Comparison of ENCODE assay signal across 8 cellular contexts in the genomic region with DNA sequence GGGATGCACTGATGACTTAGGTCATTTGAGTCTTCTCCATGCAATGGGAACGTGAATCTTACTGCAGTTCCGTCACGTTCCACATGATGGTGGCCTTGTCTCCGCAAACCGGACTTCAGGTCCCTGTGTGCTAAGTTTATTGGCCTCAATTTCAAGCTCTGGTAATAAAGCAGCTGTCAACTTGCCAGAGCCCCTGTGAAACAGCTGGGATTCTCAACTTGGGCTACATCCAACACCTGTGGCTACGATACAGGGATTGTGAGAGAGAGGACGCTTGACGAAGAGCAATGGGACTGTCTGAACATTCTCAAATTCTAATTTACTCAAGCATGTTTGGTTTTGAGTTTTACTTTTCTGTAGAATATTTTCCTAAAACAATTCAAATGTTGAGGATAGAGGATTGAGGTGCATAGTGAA.
DNase-seq lines count a peak whose midpoint lies in the region; ATAC-seq and TF ChIP-seq lines count a peak whose summit lies in the region.

No MANE protein-coding gene starts in this region.

- no peak overlapping the region for H3K4me3 Mint-ChIP-seq in activated T-helper 1 cell treated with anti-CD3 and anti-CD28 coated beads, Interleukin-12 subunit alpha, Interleukin-12 subunit beta, Interleukin-2, Interleukin-4 antibody, amounts not matched to agents 30 ng/mL and 10 ng/mL and 1 ng/mL, durations not matched to agents 14 hours and 24 hours and 36 hours

- H3K36me3 ChIP-seq in A673 (ENCODE audit: insufficient read depth, low read length, poor library complexity, severe bottlenecking) (no peaks in the 10 kb centered on the region), right lobe of liver (no peaks in the 10 kb centered on the region)

- H3K36me3 Mint-ChIP-seq in activated T-helper 1 cell treated with anti-CD3 and anti-CD28 coated beads, Interleukin-12 subunit alpha, Interleukin-12 subunit beta, Interleukin-2, Interleukin-4 antibody, amounts not matched to agents 30 ng/mL and 10 ng/mL and 1 ng/mL, durations not matched to agents 14 hours and 24 hours and 36 hours (ENCODE audit: low read depth): no peaks in the 10 kb centered on the region

- ATAC-seq in right lobe of liver (peak; percentile 96 to 98 (median 98)), HG03025 (IDR thresholded peaks at IDR 0.05; ENCODE audit: low FRiP score, unreplicated experiment) (no peak)

- H3K27ac Mint-ChIP-seq in activated T-helper 1 cell treated with anti-CD3 and anti-CD28 coated beads, Interleukin-12 subunit alpha, Interleukin-12 subunit beta, Interleukin-2, Interleukin-4 antibody, amounts not matched to agents 30 ng/mL and 10 ng/mL and 1 ng/mL, durations not matched to agents 14 hours and 24 hours and 36 hours: no peak overlapping the region

- H3K27ac ChIP-seq in A673 (ENCODE audit: low read depth, low read length, poor library complexity, severe bottlenecking) (no peak overlapping the region), right lobe of liver (no peak overlapping the region)

- H3K9me3 ChIP-seq in A673 (ENCODE audit: low read depth, low read length, poor library complexity, severe bottlenecking) (no peaks in the 10 kb centered on the region), right lobe of liver (no peaks in the 10 kb centered on the region)

- no peaks in the 10 kb centered on the region for H3K27me3 ChIP-seq in A673 (replicated peaks; ENCODE audit: insufficient read depth, low read depth, low read length, poor library complexity)
- no peaks in the 10 kb centered on the region for H3K27me3 ChIP-seq in right lobe of liver

- H3K4me1 ChIP-seq in A673 (ENCODE audit: insufficient read depth, low read length, poor library complexity, severe bottlenecking) (no peaks in the 10 kb centered on the region), right lobe of liver (no peaks in the 10 kb centered on the region)

- CTCF ChIA-PET in A673 (lab: Charles Lee): interaction anchor here (0.5 to 1.3 kb wide), 5 partner anchors 12 to 423 kb away, joined by 3 to 6 read pairs (median 3); no protein-coding TSS in a partner anchor

- intact Hi-C loops in A673 (cut with micrococcal nuclease; ENCODE audit: unreplicated experiment): loop anchor here (1.0 to 2.0 kb wide), 2 partner anchors 285 to 424 kb away; no protein-coding TSS in a partner anchor
- intact Hi-C loops in right lobe of liver (cut with DNase I): loop anchor here in 1 of 2 donors (5.0 kb wide), 1 partner anchor 283 kb away; no protein-coding TSS in a partner anchor
- intact Hi-C loops in activated T-helper 1 cell treated with anti-CD3 and anti-CD28 coated beads, Interleukin-12 subunit alpha, Interleukin-12 subunit beta, Interleukin-2, Interleukin-4 antibody, amounts not matched to agents 30 ng/mL and 10 ng/mL and 1 ng/mL, durations not matched to agents 14 hours and 24 hours and 36 hours (cut with micrococcal nuclease): no loop called here

- POLR2A ChIA-PET in A673 (lab: Charles Lee; ENCODE audit: low non-redundant PET): no interaction called here

- TF ChIP-seq POLR2A in right lobe of liver (IDR thresholded peaks at IDR 0.05): no peak

- TF ChIP-seq CTCF in A673 (conservative IDR thresholded peaks at IDR 0.05; ENCODE audit: low read depth, low read length) (peak; percentile 70), right lobe of liver (IDR thresholded peaks at IDR 0.05) (peak; percentile 59 to 81 (median 80))

- no TSS peak for BruUV-seq in A673 (replicated peaks; lab: Mats Ljungman, UMichigan)

- WGBS in right lobe of liver (ENCODE audit: insufficient coverage, low coverage, low lambda C conversion rate, missing lambda C conversion rate): 20% methylated on average over 6 of the region's 8 CpGs

- H3K4me1 Mint-ChIP-seq in activated T-helper 1 cell treated with anti-CD3 and anti-CD28 coated beads, Interleukin-12 subunit alpha, Interleukin-12 subunit beta, Interleukin-2, Interleukin-4 antibody, amounts not matched to agents 30 ng/mL and 10 ng/mL and 1 ng/mL, durations not matched to agents 14 hours and 24 hours and 36 hours (ENCODE audit: low read depth): no peaks in the 10 kb centered on the region

- H3K4me3 ChIP-seq in A673 (ENCODE audit: low read depth, low read length, poor library complexity, severe bottlenecking): no peak overlapping the region
- H3K4me3 ChIP-seq in right lobe of liver: no peak overlapping the region

- peaks cover 8% of the 10 kb centered on the region for H3K9me3 Mint-ChIP-seq in activated T-helper 1 cell treated with anti-CD3 and anti-CD28 coated beads, Interleukin-12 subunit alpha, Interleukin-12 subunit beta, Interleukin-2, Interleukin-4 antibody, amounts not matched to agents 30 ng/mL and 10 ng/mL and 1 ng/mL, durations not matched to agents 14 hours and 24 hours and 36 hours

- peak; percentile 75 for DNase-seq in A673 (ENCODE audit: low spot score)
- DNase-seq in HK-2 (ENCODE audit: unreplicated experiment): peak; percentile 17
- DNase-seq in NCI-H82 treated with DMSO at 0.1 percent for 48 hours (lab: John Stamatoyannopoulos, UW; ENCODE audit: unreplicated experiment): peak; percentile 56
- DNase-seq in dedifferentiated amniotic fluid mesenchymal stem cell (ENCODE audit: extremely low spot score): peak; percentile 73
- DNase-seq in right lobe of liver: peak; percentile 37 to 69 (median 56)
- DNase-seq in activated T-helper 1 cell treated with anti-CD3 and anti-CD28 coated beads, Interleukin-12 subunit alpha, Interleukin-12 subunit beta, Interleukin-2, Interleukin-4 antibody, amounts not matched to agents 30 ng/mL and 10 ng/mL and 1 ng/mL, durations not matched to agents 14 hours and 24 hours and 36 hours (ENCODE audit: low spot score): no peak
- DNase-seq in T-helper 2 cell: no peak

- no peaks in the 10 kb centered on the region for H3K27me3 Mint-ChIP-seq in activated T-helper 1 cell treated with anti-CD3 and anti-CD28 coated beads, Interleukin-12 subunit alpha, Interleukin-12 subunit beta, Interleukin-2, Interleukin-4 antibody, amounts not matched to agents 30 ng/mL and 10 ng/mL and 1 ng/mL, durations not matched to agents 14 hours and 24 hours and 36 hours (ENCODE audit: insufficient read depth)

Comparison
In these comparisons a context has a peak if more than half of its experiments do, and no peak if none do; other contexts are left out.
1. DNase-seq: peak in A673 (single experiment), HK-2 (single experiment), NCI-H82 treated with DMSO at 0.1 percent for 48 hours (single experiment), dedifferentiated amniotic fluid mesenchymal stem cell (single experiment) and right lobe of liver (3 of 3); none in activated T-helper 1 cell treated with anti-CD3 and anti-CD28 coated beads, Interleukin-12 subunit alpha, Interleukin-12 subunit beta, Interleukin-2, Interleukin-4 antibody, amounts not matched to agents 30 ng/mL and 10 ng/mL and 1 ng/mL, durations not matched to agents 14 hours and 24 hours and 36 hours (single experiment) and T-helper 2 cell (0 of 5).